In genomic region chr7:146414872-146415271, GRCh38 we compare ENCODE assay signal across 27 cellular contexts.
"Had no signal": no experiment of that assay in that cellular context is flagged by ENCODE, and none has a peak within 500 bp of the region (broad histone marks: within the 10 kb centered on the region; RNA-seq: fewer than 3 reads in every experiment).

No MANE protein-coding gene starts in this region.

- H3K27me3 Mint-ChIP-seq: activated CD4-positive, alpha-beta T cell treated with anti-CD3 and anti-CD28 coated beads for 36 hours; activated CD8-positive, alpha-beta T cell treated with anti-CD3 and anti-CD28 coated beads for 36 hours; activated naive CD8-positive, alpha-beta T cell treated with anti-CD3 and anti-CD28 coated beads, Interleukin-2, amount 10 ng/mL, durations not matched to agents 7 days and 5 days; T-cell had no signal

- H3K27ac Mint-ChIP-seq: activated CD4-positive, alpha-beta T cell treated with anti-CD3 and anti-CD28 coated beads for 36 hours; activated CD8-positive, alpha-beta T cell treated with anti-CD3 and anti-CD28 coated beads for 36 hours; activated naive CD8-positive, alpha-beta T cell treated with anti-CD3 and anti-CD28 coated beads, Interleukin-2, amount 10 ng/mL, durations not matched to agents 7 days and 5 days; T-cell had no signal

- H3K4me3 Mint-ChIP-seq: activated CD4-positive, alpha-beta T cell treated with anti-CD3 and anti-CD28 coated beads for 36 hours; activated CD8-positive, alpha-beta T cell treated with anti-CD3 and anti-CD28 coated beads for 36 hours; activated naive CD8-positive, alpha-beta T cell treated with anti-CD3 and anti-CD28 coated beads, Interleukin-2, amount 10 ng/mL, durations not matched to agents 7 days and 5 days; T-cell had no signal

- ATAC-seq: activated CD4-positive, alpha-beta T cell treated with anti-CD3 and anti-CD28 coated beads for 36 hours; activated CD8-positive, alpha-beta T cell treated with anti-CD3 and anti-CD28 coated beads for 36 hours; body of pancreas; T-cell had no signal

- H3K9me3 ChIP-seq: adrenal gland, body of pancreas, SJSA1 had no signal

- H3K27me3 ChIP-seq: adrenal gland, body of pancreas, SJSA1 had no signal

- H3K36me3 Mint-ChIP-seq: activated naive CD8-positive, alpha-beta T cell treated with anti-CD3 and anti-CD28 coated beads, Interleukin-2, amount 10 ng/mL, durations not matched to agents 7 days and 5 days; T-cell had no signal

- DNase-seq: activated CD4-positive, alpha-beta T cell treated with anti-CD3 and anti-CD28 coated beads for 36 hours; activated CD4-positive, alpha-beta T cell treated with anti-CD3 and anti-CD28 coated beads, Interleukin-2, amount 50 U/mL, for 1 hour; activated CD8-positive, alpha-beta memory T cell treated with anti-CD3 and anti-CD28 coated beads, Interleukin-2, amount 50 U/mL, for 4 hours; activated CD8-positive, alpha-beta T cell treated with anti-CD3 and anti-CD28 coated beads for 36 hours; activated naive CD4-positive, alpha-beta T cell treated with anti-CD3 and anti-CD28 coated beads, Interleukin-2, amount 50 U/mL, for 16 hours; activated naive CD8-positive, alpha-beta T cell treated with anti-CD3 and anti-CD28 coated beads, Interleukin-2, amount 10 ng/mL, durations not matched to agents 7 days and 5 days; adrenal gland; anterior cingulate cortex; body of pancreas; central memory CD4-positive, alpha-beta T cell; NCI-H1092; NCI-H1417 treated with DMSO at 0.1 percent for 48 hours; NCI-H1694; NCI-H2029; NCI-H2107; NCI-H2171 treated with DMSO at 0.1 percent for 48 hours; NCI-H226; NCI-H526; OCI-M1; SHP77; T-cell; T-helper 2 cell had no signal

- H3K4me3 ChIP-seq: adrenal gland, body of pancreas, coronary artery, SJSA1 had no signal

- H3K9me3 Mint-ChIP-seq: activated naive CD8-positive, alpha-beta T cell treated with anti-CD3 and anti-CD28 coated beads, Interleukin-2, amount 10 ng/mL, durations not matched to agents 7 days and 5 days had no signal

- H3K4me1 ChIP-seq: adrenal gland, body of pancreas, SJSA1 had no signal

- H3K4me1 Mint-ChIP-seq: activated CD4-positive, alpha-beta T cell treated with anti-CD3 and anti-CD28 coated beads for 36 hours; activated naive CD8-positive, alpha-beta T cell treated with anti-CD3 and anti-CD28 coated beads, Interleukin-2, amount 10 ng/mL, durations not matched to agents 7 days and 5 days; T-cell had no signal

- H3K36me3 ChIP-seq: adrenal gland, SJSA1 had no signal

- FAIRE-seq: bronchial epithelial cell, RCC 7860 had no signal

- H3K27ac ChIP-seq: adrenal gland, body of pancreas, coronary artery, SJSA1, VCaP had no signal
